8 cellular contexts compared by ENCODE assay signal in genomic region chr7:584122-584465, GRCh38.
A peak's percentile ranks its signal among the peaks of the same experiment; 100 is the strongest.
DNase-seq lines count a peak whose midpoint lies in the region.

No MANE protein-coding gene starts in this region.

- peaks cover 9 to 17% of the 10 kb centered on the region in 2 donors for H3K4me1 Mint-ChIP-seq in immature natural killer cell

- peak overlapping the region in 4 of 5 donors; percentile 23 to 89 (median 40) for H3K4me3 Mint-ChIP-seq in immature natural killer cell

- peak; percentile 67 for DNase-seq in NOMO-1 treated with DMSO at 0.1 percent for 48 hours (lab: John Stamatoyannopoulos, UW; ENCODE audit: unreplicated experiment)
- peak; percentile 85 for DNase-seq in activated CD8-positive, alpha-beta memory T cell treated with anti-CD3 and anti-CD28 coated beads, Interleukin-2, amount 50 U/mL, for 24 hours (ENCODE audit: extremely low read depth)
- DNase-seq in immature natural killer cell = peak in 1 of 3 donors; percentile 74
- DNase-seq in stimulated activated CD8-positive, alpha-beta memory T cell treated with anti-CD3 and anti-CD28 coated beads, Interleukin-4, amount 100 ng/mL, for 24 hours (ENCODE audit: low read depth) = peak; percentile 79
- DNase-seq in NAMALWA (ENCODE audit: low spot score) = no peak
- DNase-seq in NCI-H2227 (lab: John Stamatoyannopoulos, UW; ENCODE audit: unreplicated experiment) = no peak
- DNase-seq in DMS53 (lab: John Stamatoyannopoulos, UW) = no peak
- no peak for DNase-seq in NCI-H2081 (lab: John Stamatoyannopoulos, UW)

- peak overlapping the region in 3 of 6 donors; percentile 21 to 92 (median 45) for H3K27ac Mint-ChIP-seq in immature natural killer cell

- peaks cover 0 to 11% (median 8%) of the 10 kb centered on the region in 6 donors for H3K9me3 Mint-ChIP-seq in immature natural killer cell

- H3K36me3 Mint-ChIP-seq in immature natural killer cell = peaks cover 8 to 11% (median 8%) of the 10 kb centered on the region in 3 donors

- H3K27me3 Mint-ChIP-seq in immature natural killer cell (ENCODE audit: low read depth in 3 of 3) = peaks cover 21 to 34% (median 27%) of the 10 kb centered on the region in 3 donors

Comparison
In these comparisons a context has a peak if more than half of its experiments do, and no peak if none do; other contexts are left out.
1. DNase-seq: peak in NOMO-1 treated with DMSO at 0.1 percent for 48 hours (single experiment), activated CD8-positive, alpha-beta memory T cell treated with anti-CD3 and anti-CD28 coated beads, Interleukin-2, amount 50 U/mL, for 24 hours (single experiment) and stimulated activated CD8-positive, alpha-beta memory T cell treated with anti-CD3 and anti-CD28 coated beads, Interleukin-4, amount 100 ng/mL, for 24 hours (single experiment); none in NAMALWA (single experiment), NCI-H2227 (single experiment), DMS53 (single experiment) and NCI-H2081 (0 of 2).